Comparison of ENCODE assay signal across 6 cellular contexts in the genomic region with DNA sequence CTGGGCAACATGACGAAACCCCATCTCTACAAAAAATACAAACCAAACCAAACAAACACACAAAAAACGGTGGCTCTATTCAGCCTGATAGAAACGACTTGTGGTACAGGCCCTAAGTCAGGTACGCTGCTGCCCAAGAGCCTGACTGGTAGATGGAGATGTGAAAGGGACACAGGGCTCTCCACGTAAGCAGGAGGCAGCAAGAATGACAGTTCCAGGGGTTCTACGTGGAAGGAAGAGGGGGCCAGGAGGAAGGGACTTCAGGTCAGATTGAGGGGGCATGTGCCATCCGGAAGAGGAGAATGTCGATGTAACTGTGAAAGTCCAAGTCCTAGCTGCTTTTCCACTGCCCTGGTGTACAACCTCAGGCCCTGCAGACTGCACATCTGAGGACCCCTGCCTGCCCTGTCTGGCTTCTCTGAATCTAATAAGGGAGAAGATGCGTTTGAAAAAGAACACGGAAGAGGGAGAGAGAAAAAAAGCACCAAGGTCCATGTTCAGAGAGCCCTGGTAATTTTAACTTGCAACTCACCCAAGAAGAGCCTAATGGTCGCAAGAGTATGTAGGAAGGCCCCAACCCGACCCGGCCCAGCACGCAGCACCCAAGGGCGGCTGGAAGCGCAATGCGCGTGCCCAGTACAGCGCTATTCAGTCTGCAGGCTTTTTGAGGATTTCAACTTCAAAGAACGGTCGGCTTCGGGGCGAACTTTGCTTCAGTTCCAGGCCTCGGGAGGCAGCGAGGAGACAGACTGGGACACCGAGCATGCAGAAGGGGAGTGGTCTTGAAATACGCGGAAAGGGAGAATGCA. TPM values are rescaled to one million over a fixed set of nuclear protein-coding genes. Genes with fewer than 3 reads are reported as not detected.
DNase-seq lines count a peak whose midpoint lies in the region; ATAC-seq and TF ChIP-seq lines count a peak whose summit lies in the region.

No MANE protein-coding gene starts in this region.

- CTCF ChIA-PET in CD8-positive, alpha-beta memory T cell (lab: Charles Lee) = interaction anchor here (1.0 to 5.5 kb wide), 4 partner anchors 12 to 28 kb away, joined by 4 to 78 read pairs (median 40); no protein-coding TSS in a partner anchor

- no peaks in the 10 kb centered on the region for H3K36me3 ChIP-seq in CD8-positive, alpha-beta memory T cell (ENCODE audit: insufficient read depth, low read length)

- DNase-seq in CD8-positive, alpha-beta memory T cell = no peak
- no peak for DNase-seq in endothelial cell (ENCODE audit: low spot score)
- no peak for DNase-seq in effector CD8-positive, alpha-beta T cell (lab: John Stamatoyannopoulos, UW)

- H3K9me3 Mint-ChIP-seq in CD8-positive, alpha-beta memory T cell = no peaks in the 10 kb centered on the region
- H3K9me3 Mint-ChIP-seq in endothelial cell (ENCODE audit: unreplicated experiment) = no peaks in the 10 kb centered on the region

- peak overlapping the region; percentile 95 for H3K4me3 ChIP-seq in CD8-positive, alpha-beta memory T cell (ENCODE audit: low read length)
- H3K4me3 ChIP-seq in skin epidermis = peak overlapping the region; percentile 62 to 93 (median 73)

- no peak for TF ChIP-seq CTCF in endothelial cell (IDR thresholded peaks at IDR 0.05; ENCODE audit: unreplicated experiment)

- H3K4me1 ChIP-seq in CD8-positive, alpha-beta memory T cell (ENCODE audit: insufficient read depth, low read length) = peaks cover 80% of the 10 kb centered on the region

- H3K27ac Mint-ChIP-seq in CD8-positive, alpha-beta memory T cell = peak overlapping the region; percentile 96 to 100 (median 100)
- H3K27ac Mint-ChIP-seq in endothelial cell (ENCODE audit: unreplicated experiment) = peak overlapping the region; percentile 85

- H3K9me3 ChIP-seq in CD8-positive, alpha-beta memory T cell (ENCODE audit: low read length) = no peaks in the 10 kb centered on the region

- peaks cover 67 to 85% (median 82%) of the 10 kb centered on the region in 3 donors for H3K4me1 Mint-ChIP-seq in CD8-positive, alpha-beta memory T cell
- H3K4me1 Mint-ChIP-seq in endothelial cell (ENCODE audit: unreplicated experiment) = peaks cover 37% of the 10 kb centered on the region

- H3K4me3 Mint-ChIP-seq in CD8-positive, alpha-beta memory T cell = peak overlapping the region; percentile 98 to 99 (median 99)
- peak overlapping the region; percentile 98 for H3K4me3 Mint-ChIP-seq in endothelial cell (ENCODE audit: unreplicated experiment)

- POLR2A ChIA-PET in CD8-positive, alpha-beta memory T cell (lab: Charles Lee) = interaction anchor here (0.6 to 4.3 kb wide), 10 partner anchors 9 to 290 kb away, joined by 3 to 34 read pairs (median 4); partner anchors contain the start of genes MALAT1, MAP3K11, MUS81 and PCNX3

- H3K27ac ChIP-seq in CD8-positive, alpha-beta memory T cell (ENCODE audit: low read depth, low read length) = peak overlapping the region; percentile 96
- peak overlapping the region; percentile 26 to 99 (median 93) for H3K27ac ChIP-seq in skin epidermis

- ATAC-seq in HG03460 (IDR thresholded peaks at IDR 0.05; ENCODE audit: unreplicated experiment) = peak; percentile 1
- no peak for ATAC-seq in GM21786 (IDR thresholded peaks at IDR 0.05; ENCODE audit: unreplicated experiment)

- H3K36me3 Mint-ChIP-seq in CD8-positive, alpha-beta memory T cell = peaks cover 0 to 30% (median 2%) of the 10 kb centered on the region in 3 donors
- H3K36me3 Mint-ChIP-seq in endothelial cell (ENCODE audit: low read depth, unreplicated experiment) = no peaks in the 10 kb centered on the region

- no peaks in the 10 kb centered on the region for H3K27me3 ChIP-seq in CD8-positive, alpha-beta memory T cell (ENCODE audit: insufficient read depth, low read length, poor library complexity, severe bottlenecking)

- H3K27me3 Mint-ChIP-seq in CD8-positive, alpha-beta memory T cell = peaks cover 0 to 1% of the 10 kb centered on the region in 2 donors
- H3K27me3 Mint-ChIP-seq in endothelial cell (ENCODE audit: unreplicated experiment) = peaks cover 23% of the 10 kb centered on the region

RNA-seq across cellular contexts. Expression of gene ZNRD2, which starts 0.9 kb away (rescaled TPM):
- 10 to 100 TPM; 69.6 to 77.9 TPM for total RNA-seq in CD8-positive, alpha-beta memory T cell
- polyA plus RNA-seq in CD8-positive, alpha-beta memory T cell = 81.4 TPM
- total RNA-seq in endothelial cell (ENCODE audit: unreplicated experiment) = 37.4 TPM

RNA-seq across cellular contexts. Expression of gene FAM89B, which starts 3.0 kb away (rescaled TPM):
- 10 to 100 TPM; 30.8 to 34.1 TPM for total RNA-seq in CD8-positive, alpha-beta memory T cell
- 138 TPM for polyA plus RNA-seq in CD8-positive, alpha-beta memory T cell
- total RNA-seq in endothelial cell (ENCODE audit: unreplicated experiment) = 44.7 TPM

RNA-seq across cellular contexts. Expression of gene EHBP1L1, which starts 6.5 kb away (rescaled TPM):
- 100 to 1,000 TPM in 1 of 2 experiments, 10 to 100 TPM in 1; 97.3 to 100 TPM for total RNA-seq in CD8-positive, alpha-beta memory T cell
- polyA plus RNA-seq in CD8-positive, alpha-beta memory T cell = 25.1 TPM
- total RNA-seq in endothelial cell (ENCODE audit: unreplicated experiment) = 4.7 TPM

RNA-seq across cellular contexts. Expression of gene LTBP3, which starts 11.2 kb away (rescaled TPM):
- 10 to 100 TPM; 33.2 to 35.4 TPM for total RNA-seq in CD8-positive, alpha-beta memory T cell
- polyA plus RNA-seq in CD8-positive, alpha-beta memory T cell = 17.9 TPM
- 1.7 TPM for total RNA-seq in endothelial cell (ENCODE audit: unreplicated experiment)

RNA-seq across cellular contexts. Expression of gene KCNK7, which starts 26.2 kb away (rescaled TPM):
- under 1 TPM; 0.59 to 0.64 TPM for total RNA-seq in CD8-positive, alpha-beta memory T cell
- not detected for polyA plus RNA-seq in CD8-positive, alpha-beta memory T cell
- 2.0 TPM for total RNA-seq in endothelial cell (ENCODE audit: unreplicated experiment)

Comparison
In these comparisons a context has a peak if more than half of its experiments do, and no peak if none do; other contexts are left out.
1. RNA of gene EHBP1L1, which starts 6.5 kb away (total RNA-seq): 97.3 to 100 TPM in CD8-positive, alpha-beta memory T cell; 4.7 TPM in endothelial cell (single experiment); every median in the first group is over 10 times any median in the second.